8 cellular contexts compared by ENCODE assay signal in genomic region chr7:92135100-92135429, GRCh38. TPM values are rescaled to one million over a fixed set of nuclear protein-coding genes. Genes with fewer than 3 reads are reported as not detected.
A peak's percentile ranks its signal among the peaks of the same experiment; 100 is the strongest.
DNase-seq lines count a peak whose midpoint lies in the region; ATAC-seq and TF ChIP-seq lines count a peak whose summit lies in the region.

No MANE protein-coding gene starts in this region.

- H3K79me2 ChIP-seq in OCI-LY7 (ENCODE audit: insufficient read depth, low read depth, low read length), result peaks cover 38% of the 10 kb centered on the region

- H3K4ac ChIP-seq in mesenchymal stem cell (ENCODE audit: low read depth in 1 of 2, low read length in 2 of 2), result peak overlapping the region in 1 of 2 experiments; percentile 53

- CTCF ChIA-PET in BJ (lab: Yijun Ruan, JAX), result interaction anchor here (1.0 to 2.8 kb wide), 5 partner anchors 10 to 44 kb away, joined by 3 to 9 read pairs (median 3); partner anchors contain the start of gene LRRD1
- CTCF ChIA-PET in OCI-LY7 (lab: Charles Lee; ENCODE audit: unreplicated experiment), result no interaction called here

- H3K4me3 ChIP-seq in BJ (ENCODE audit: low read depth, low read length), result peak overlapping the region; percentile 75
- peak overlapping the region; percentile 92 for H3K4me3 ChIP-seq in OCI-LY7 (ENCODE audit: low read depth, low read length, poor library complexity, severe bottlenecking)
- H3K4me3 ChIP-seq in mesenchymal stem cell (ENCODE audit: insufficient read depth in 1 of 2, low read depth in 1 of 2, low read length in 2 of 2), result peak overlapping the region; percentile 94 to 95
- peak overlapping the region; percentile 80 to 95 (median 92) for H3K4me3 ChIP-seq in upper lobe of left lung

- TF ChIP-seq POLR2A in upper lobe of left lung (IDR thresholded peaks at IDR 0.05), result no peak

- H4K91ac ChIP-seq in mesenchymal stem cell (ENCODE audit: low read length), result no peak overlapping the region

- H3K4me1 ChIP-seq in OCI-LY7 (ENCODE audit: insufficient read depth, low read length, poor library complexity, severe bottlenecking) (peaks cover 37% of the 10 kb centered on the region), mesenchymal stem cell (ENCODE audit: control insufficient read depth, insufficient read depth, low read depth, low read length) (no peaks in the 10 kb centered on the region), upper lobe of left lung (peaks cover 16 to 29% (median 17%) of the 10 kb centered on the region in 4 donors)

- H3K4me2 ChIP-seq in OCI-LY7 (ENCODE audit: low read length) (peak overlapping the region; percentile 90), mesenchymal stem cell (ENCODE audit: low read length, poor library complexity, severe bottlenecking) (peak overlapping the region; percentile 60)

- no peak overlapping the region for H2BK12ac ChIP-seq in mesenchymal stem cell (ENCODE audit: low read length in 2 of 2)

- WGBS in mesenchymal stem cell, result 28% methylated on average over 10 of the region's 12 CpGs
- WGBS in upper lobe of left lung, 2 donors, result 9 to 10% methylated on average over 12 of the region's 12 CpGs

- H4K20me1 ChIP-seq in OCI-LY7 (ENCODE audit: insufficient read depth, low read length), result peaks cover 15% of the 10 kb centered on the region; the same call in 1 of the 2 replicates

- no peak overlapping the region for H4K8ac ChIP-seq in mesenchymal stem cell (ENCODE audit: low read length)

- H3K27ac ChIP-seq in OCI-LY7 (ENCODE audit: low read depth, low read length, poor library complexity, severe bottlenecking) (peak overlapping the region; percentile 68), mesenchymal stem cell (ENCODE audit: low read length, poor library complexity, severe bottlenecking) (peak overlapping the region; percentile 50), upper lobe of left lung (peak overlapping the region; percentile 90 to 97 (median 94))

- H3K79me1 ChIP-seq in mesenchymal stem cell (replicated peaks; ENCODE audit: low read length, poor library complexity, severe bottlenecking), result no peaks in the 10 kb centered on the region

- no peak overlapping the region for H2BK5ac ChIP-seq in mesenchymal stem cell (ENCODE audit: low read depth, low read length, poor library complexity, severe bottlenecking)

- peaks cover 6% of the 10 kb centered on the region; the same call in 1 of the 2 replicates for H3K9me3 ChIP-seq in OCI-LY7 (ENCODE audit: low read length)
- H3K9me3 ChIP-seq in mesenchymal stem cell (ENCODE audit: control insufficient read depth, low read length), result no peaks in the 10 kb centered on the region
- H3K9me3 ChIP-seq in upper lobe of left lung, result no peaks in the 10 kb centered on the region

- no peak overlapping the region for H2BK15ac ChIP-seq in mesenchymal stem cell (ENCODE audit: low read depth, poor library complexity, severe bottlenecking)

- no peaks in the 10 kb centered on the region for H3K9me2 ChIP-seq in OCI-LY7 (ENCODE audit: insufficient read depth, low read length)

- H3K27me3 ChIP-seq in BJ (ENCODE audit: control insufficient read depth, insufficient read depth, low read length), result no peaks in the 10 kb centered on the region
- H3K27me3 ChIP-seq in mesenchymal stem cell (ENCODE audit: control insufficient read depth in 1 of 2, insufficient read depth in 1 of 2, low read length in 2 of 2), result no peaks in the 10 kb centered on the region
- H3K27me3 ChIP-seq in upper lobe of left lung, result no peaks in the 10 kb centered on the region

- POLR2A ChIA-PET in BJ (lab: Charles Lee) (no interaction called here), OCI-LY7 (lab: Charles Lee) (interaction anchor here (0.6 to 1.4 kb wide), 4 partner anchors 16 to 318 kb away, joined by 3 to 7 read pairs (median 3); no protein-coding TSS in a partner anchor)

- BruUV-seq in OCI-LY7 (replicated peaks; lab: Mats Ljungman, UMichigan), result TSS peak; percentile 96

- H2AK5ac ChIP-seq in mesenchymal stem cell (ENCODE audit: low read length, severe bottlenecking), result no peak overlapping the region

- no peak overlapping the region for H3K23ac ChIP-seq in mesenchymal stem cell (ENCODE audit: low read length in 2 of 2)

- H3K14ac ChIP-seq in mesenchymal stem cell (ENCODE audit: low read length in 2 of 2), result no peak overlapping the region

- H3K36me3 ChIP-seq in BJ (ENCODE audit: control insufficient read depth, insufficient read depth, low read length) (no peaks in the 10 kb centered on the region), OCI-LY7 (ENCODE audit: insufficient read depth, low read length) (peaks cover 18% of the 10 kb centered on the region), mesenchymal stem cell (ENCODE audit: control insufficient read depth in 1 of 2, insufficient read depth in 2 of 2, low read depth in 1 of 2, low read length in 2 of 2) (peaks cover 0 to 16% of the 10 kb centered on the region in 2 experiments), upper lobe of left lung (peaks cover 0 to 9% (median 2%) of the 10 kb centered on the region in 4 donors)

- H3K9ac ChIP-seq in mesenchymal stem cell (ENCODE audit: low read length), result peak overlapping the region; percentile 98

- no peak for DNase-seq in BJ (ENCODE audit: low read depth)
- peak; percentile 33 for DNase-seq in OCI-LY7 (ENCODE audit: low spot score)
- DNase-seq in dermis blood vessel endothelial cell, result peak; percentile 50
- no peak for DNase-seq in mesenchymal stem cell
- no peak for DNase-seq in upper lobe of left lung
- DNase-seq in midbrain (lab: John Stamatoyannopoulos, UW), result no peak

- H2AFZ ChIP-seq in OCI-LY7 (ENCODE audit: low read length), result peak overlapping the region; percentile 93
- no peak overlapping the region for H2AFZ ChIP-seq in mesenchymal stem cell (ENCODE audit: low read depth, low read length)

- intact Hi-C loops in OCI-LY7 (cut with micrococcal nuclease; ENCODE audit: unreplicated experiment), result loop anchor here (2.0 kb wide), 1 partner anchor 110 kb away; the partner anchor contains the start of genes ANKIB1 and KRIT1

- TF ChIP-seq EP300 in upper lobe of left lung (IDR thresholded peaks at IDR 0.05), result no peak

- no peak for TF ChIP-seq CTCF in BJ (IDR thresholded peaks at IDR 0.05; ENCODE audit: insufficient read depth, low read depth, low read length)
- 0 out of 2 replicates have a peak, but pooled peaks have one; percentile 6 for TF ChIP-seq CTCF in OCI-LY7 (conservative IDR thresholded peaks at IDR 0.05; ENCODE audit: low read length)
- no peak for TF ChIP-seq CTCF in upper lobe of left lung (IDR thresholded peaks at IDR 0.05)

- peak overlapping the region; percentile 84 to 89 for H3K18ac ChIP-seq in mesenchymal stem cell (ENCODE audit: low read depth in 1 of 2, low read length in 2 of 2)

- peak; percentile 7 for ATAC-seq in GM21723 (IDR thresholded peaks at IDR 0.05; ENCODE audit: unreplicated experiment)
- ATAC-seq in upper lobe of left lung (ENCODE audit: low FRiP score in 2 of 2), result no peak
- ATAC-seq in GM18498 (IDR thresholded peaks at IDR 0.05; ENCODE audit: unreplicated experiment), result no peak

- H2BK120ac ChIP-seq in mesenchymal stem cell (ENCODE audit: low read depth, low read length), result no peak overlapping the region

RNA-seq across cellular contexts. Expression of gene CYP51A1, which starts 0.8 kb away (rescaled TPM):
- 2.2 and 5.8 TPM in 2 replicates for polyA plus RNA-seq in BJ (2011; rRNA removed)
- 3.4 and 6.3 TPM in 2 replicates for polyA minus RNA-seq in BJ (2011; rRNA and poly(A)+ RNA removed)
- total RNA-seq in OCI-LY7 (2014; rRNA removed; shearing (Covaris generic)), result 51.7 and 53.4 TPM in 2 replicates
- total RNA-seq in OCI-LY7 (2022) (75.3 and 84.0 TPM in 2 replicates), dermis blood vessel endothelial cell (183 and 218 TPM in 2 replicates), upper lobe of left lung (100 to 1,000 TPM in 4 of 6 donors, 10 to 100 TPM in 2; 26.2 to 213 (median 148) TPM)
- 147 TPM for polyA plus RNA-seq in mesenchymal stem cell (2013, experiment 1 of 2)
- polyA plus RNA-seq in mesenchymal stem cell (2013, experiment 2 of 2), result 149 TPM

RNA-seq across cellular contexts. Expression of gene LRRD1, which starts 43.9 kb away (rescaled TPM):
- 0.06 TPM in 1 of 2 replicates, not detected in the other for polyA plus RNA-seq in BJ (2011; rRNA removed)
- polyA minus RNA-seq in BJ (2011; rRNA and poly(A)+ RNA removed), result not detected in 2 replicates
- 0.28 TPM in 1 of 2 replicates, not detected in the other for total RNA-seq in OCI-LY7 (2014; rRNA removed; shearing (Covaris generic))
- total RNA-seq in OCI-LY7 (2022) (0.13 and 0.42 TPM in 2 replicates), dermis blood vessel endothelial cell (under 0.01 TPM in 1 of 2 replicates, not detected in the other), upper lobe of left lung (under 1 TPM in 1 of 6 donors, not detected in 5; 0.20 TPM)
- polyA plus RNA-seq in mesenchymal stem cell (2013, experiment 1 of 2), result 0.03 TPM
- not detected for polyA plus RNA-seq in mesenchymal stem cell (2013, experiment 2 of 2)

Comparison
In these comparisons a context has a peak if more than half of its experiments do, and no peak if none do; other contexts are left out.
1. DNase-seq: peak in OCI-LY7 (single experiment) and dermis blood vessel endothelial cell (single experiment); none in BJ (single experiment), mesenchymal stem cell (single experiment), upper lobe of left lung (0 of 2) and midbrain (single experiment).
2. Peak in every context shown above with its lines, with median percentiles within 50 percentile points of each other: H3K4me3 ChIP-seq and H3K27ac ChIP-seq.